13 cellular contexts compared by ENCODE assay signal in genomic region chr7:116041615-116042014, GRCh38.
DNase-seq lines count a peak whose midpoint lies in the region; ATAC-seq and TF ChIP-seq lines count a peak whose summit lies in the region.
"Had no signal": no experiment of that assay in that cellular context is flagged by ENCODE, and none has a peak within 500 bp of the region (broad histone marks: within the 10 kb centered on the region; RNA-seq: fewer than 3 reads in every experiment).

No MANE protein-coding gene starts in this region.

- CTCF ChIA-PET in GM10248 (lab: Yijun Ruan, JAX), result interaction anchor here (1.5 to 1.9 kb wide), 4 partner anchors 10 to 40 kb away, joined by 3 to 5 read pairs (median 4); no protein-coding TSS in a partner anchor

- POLR2A ChIA-PET in GM10248 (lab: Yijun Ruan, JAX), result interaction anchor here (0.7 kb wide), 1 partner anchor 14 kb away, joined by 3 read pairs; no protein-coding TSS in a partner anchor

- TF ChIP-seq CTCF in GM10248 (IDR thresholded peaks at IDR 0.05; ENCODE audit: control extremely low read depth, extremely low read depth, low read depth, missing control alignments), result no peak

- DNase-seq in GM10248 (ENCODE audit: extremely low spot score) (peak; percentile 7), GM19240 (ENCODE audit: insufficient read length, low spot score) (peak; percentile 12), kidney tubule cell (ENCODE audit: low spot score) (no peak), iPS-NIHi7 (ENCODE audit: extremely low spot score) (no peak), SIG-M5 (lab: John Stamatoyannopoulos, UW) (no peak)
- no peak for DNase-seq in stimulated activated CD4-positive, alpha-beta T cell treated with anti-CD3 and anti-CD28 coated beads, Interleukin-4, amount 100 ng/mL, for 1 hour
- DNase-seq: activated B cell treated with CpG ODN at 0.5 μM for 24 hours, activated gamma-delta T cell, NCI-H2081 treated with DMSO at 0.1 percent for 48 hours, SHP77, upper lobe of right lung had no signal

- ATAC-seq in HG02571 (IDR thresholded peaks at IDR 0.05; ENCODE audit: unreplicated experiment) (peak; percentile 98), HG03196 (IDR thresholded peaks at IDR 0.05; ENCODE audit: unreplicated experiment) (peak; percentile 99)
- ATAC-seq: upper lobe of right lung had no signal

Comparison
In these comparisons a context has a peak if more than half of its experiments do, and no peak if none do; other contexts are left out.
1. DNase-seq: peak in GM10248 (single experiment) and GM19240 (single experiment); none in stimulated activated CD4-positive, alpha-beta T cell treated with anti-CD3 and anti-CD28 coated beads, Interleukin-4, amount 100 ng/mL, for 1 hour (single experiment), kidney tubule cell (single experiment), iPS-NIHi7 (single experiment) and SIG-M5 (single experiment).